ENCODE assay signal across 17 cellular contexts in the genomic region with DNA sequence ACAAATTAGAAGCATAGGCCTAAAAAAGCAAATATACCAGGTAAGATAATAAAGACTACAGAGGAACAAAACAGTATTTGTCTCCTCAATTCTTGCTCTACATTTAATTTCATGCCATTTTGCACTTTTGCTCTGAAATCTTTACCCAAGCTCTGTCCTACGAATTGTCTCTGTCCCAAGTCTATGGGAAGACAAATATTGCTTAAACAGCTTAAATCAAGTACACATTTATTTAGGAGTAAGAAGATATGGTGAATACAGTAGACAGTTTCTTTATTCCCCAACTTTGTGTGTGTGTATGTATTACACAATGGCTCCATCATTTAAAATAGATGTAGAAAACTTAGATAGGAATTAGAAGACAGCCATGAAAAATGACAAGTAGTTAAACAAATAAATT.
DNase-seq lines count a peak whose midpoint lies in the region; FAIRE-seq lines count a peak whose summit lies in the region.
"Had no signal": no experiment of that assay in that cellular context is flagged by ENCODE, and none has a peak within 500 bp of the region (broad histone marks: within the 10 kb centered on the region; RNA-seq: fewer than 3 reads in every experiment).

No MANE protein-coding gene starts in this region.

- peak; percentile 49 for FAIRE-seq in G401.6 (lab: Jason Lieb, UNC)
- FAIRE-seq: A549, D721Med, GM12878, GM12892, GM18507 had no signal

- peak; percentile 16 for DNase-seq in NCI-H1092 treated with DMSO at 0.1 percent for 48 hours (lab: John Stamatoyannopoulos, UW)
- DNase-seq in NCI-H1092 (lab: John Stamatoyannopoulos, UW): no peak
- peak; percentile 44 for DNase-seq in NCI-H748 (lab: John Stamatoyannopoulos, UW; ENCODE audit: unreplicated experiment)
- no peak for DNase-seq in NCI-H748 treated with DMSO at 0.1 percent for 48 hours (lab: John Stamatoyannopoulos, UW)
- DNase-seq: AML-193; Caco-2; Calu3; CD4-positive, alpha-beta T cell; CD8-positive, alpha-beta T cell; DMS79 treated with DMSO at 0.1 percent for 48 hours; GDM1 had no signal

Comparison
In these comparisons a context has a peak if more than half of its experiments do, and no peak if none do; other contexts are left out.
1. DNase-seq: peak in NCI-H1092 treated with DMSO at 0.1 percent for 48 hours (single experiment) and NCI-H748 (single experiment); none in NCI-H1092 (single experiment) and NCI-H748 treated with DMSO at 0.1 percent for 48 hours (single experiment).